8 cellular contexts compared by ENCODE assay signal in genomic region chr19:33293255-33294057, GRCh38. TPM values are rescaled to one million over a fixed set of nuclear protein-coding genes. Genes with fewer than 3 reads are reported as not detected.
A peak's percentile ranks its signal among the peaks of the same experiment; 100 is the strongest.
DNase-seq lines count a peak whose midpoint lies in the region; ATAC-seq lines count a peak whose summit lies in the region.

No MANE protein-coding gene starts in this region.

- DNase-seq in DMS53 treated with DMSO at 0.1 percent for 48 hours (lab: John Stamatoyannopoulos, UW; ENCODE audit: unreplicated experiment), result peak; percentile 15
- peak; percentile 11 for DNase-seq in NCI-H226
- peak; percentile 81 to 92 for DNase-seq in trophoblast cell
- no peak for DNase-seq in NCI-H2029 treated with DMSO at 0.1 percent for 48 hours (lab: John Stamatoyannopoulos, UW)
- DNase-seq in COR-L47 (lab: John Stamatoyannopoulos, UW), result no peak
- DNase-seq in central memory CD4-positive, alpha-beta T cell, result no peak

- no CpG with 5 or more reads among the region's 22 CpGs for WGBS in trophoblast cell (ENCODE audit: extremely low coverage, insufficient coverage, insufficient read length)

- H3K36me3 ChIP-seq in duodenal mucosa (ENCODE audit: control insufficient read depth in 1 of 2, insufficient read depth in 2 of 2, low read length in 2 of 2) (no peaks in the 10 kb centered on the region), trophoblast cell (ENCODE audit: control insufficient read depth in 1 of 2, insufficient read depth in 2 of 2, low read length in 2 of 2) (no peaks in the 10 kb centered on the region)

- peaks cover 1% of the 10 kb centered on the region for H3K79me2 ChIP-seq in trophoblast cell (ENCODE audit: control insufficient read depth, insufficient read depth, low read length, poor library complexity)

- H2AK5ac ChIP-seq in trophoblast cell (ENCODE audit: low read length), result no peak overlapping the region

- no peak overlapping the region for H2AFZ ChIP-seq in trophoblast cell (ENCODE audit: insufficient read depth, low read length, poor library complexity)

- no peak for ATAC-seq in HG03432 (IDR thresholded peaks at IDR 0.05; ENCODE audit: unreplicated experiment)

- H2BK5ac ChIP-seq in trophoblast cell (ENCODE audit: low read depth, low read length, poor library complexity), result peak overlapping the region; percentile 80

- no peak overlapping the region for H3K4me2 ChIP-seq in trophoblast cell (ENCODE audit: low read length)

- H3K4me1 ChIP-seq in duodenal mucosa (ENCODE audit: control insufficient read depth in 1 of 2, insufficient read depth in 2 of 2, low read length in 2 of 2), result peaks cover 54 to 57% of the 10 kb centered on the region in 2 donors
- H3K4me1 ChIP-seq in trophoblast cell (ENCODE audit: control insufficient read depth in 1 of 2, insufficient read depth in 2 of 2, low read length in 2 of 2), result peaks cover 37 to 64% of the 10 kb centered on the region in 2 experiments

- H3K27me3 ChIP-seq in duodenal mucosa (ENCODE audit: control insufficient read depth in 1 of 2, insufficient read depth in 2 of 2, low read length in 2 of 2), result no peaks in the 10 kb centered on the region
- H3K27me3 ChIP-seq in trophoblast cell (ENCODE audit: insufficient read depth, low read length), result no peaks in the 10 kb centered on the region

- no peak overlapping the region for H3K23ac ChIP-seq in trophoblast cell (ENCODE audit: low read length)

- peaks cover 3 to 7% of the 10 kb centered on the region in 2 donors for H3K9me3 ChIP-seq in duodenal mucosa (ENCODE audit: control insufficient read depth in 1 of 2, low read length in 2 of 2)
- no peaks in the 10 kb centered on the region for H3K9me3 ChIP-seq in trophoblast cell (ENCODE audit: insufficient read depth, low read depth, low read length)

- H3K14ac ChIP-seq in trophoblast cell (ENCODE audit: low read length), result peak overlapping the region; percentile 29

- no peak overlapping the region for H3K27ac ChIP-seq in duodenal mucosa (ENCODE audit: low read depth, low read length)
- H3K27ac ChIP-seq in trophoblast cell (ENCODE audit: low read depth, low read length), result peak overlapping the region; percentile 95

- peak overlapping the region; percentile 9 for H4K12ac ChIP-seq in trophoblast cell (ENCODE audit: low read depth, low read length)

- peak overlapping the region; percentile 81 for H4K91ac ChIP-seq in trophoblast cell (ENCODE audit: low read depth, low read length)

- peak overlapping the region; percentile 64 for H2BK12ac ChIP-seq in trophoblast cell (ENCODE audit: low read length)

- H3K4me3 ChIP-seq in duodenal mucosa (ENCODE audit: low read depth in 1 of 2, low read length in 2 of 2), result no peak overlapping the region
- H3K4me3 ChIP-seq in trophoblast cell (ENCODE audit: low read depth, low read length), result no peak overlapping the region

- H3K9ac ChIP-seq in duodenal mucosa (ENCODE audit: low read depth in 1 of 2, low read length in 2 of 2), result peak overlapping the region; percentile 16 to 47
- no peak overlapping the region for H3K9ac ChIP-seq in trophoblast cell (ENCODE audit: low read length)

- H2BK120ac ChIP-seq in trophoblast cell (ENCODE audit: insufficient read depth, low read length, poor library complexity), result peak overlapping the region; percentile 35

- peak overlapping the region; percentile 4 for H3K4ac ChIP-seq in trophoblast cell (ENCODE audit: low read depth, low read length)

- H3K18ac ChIP-seq in trophoblast cell (ENCODE audit: low read length), result peak overlapping the region; percentile 12

- peaks cover 43% of the 10 kb centered on the region for H3K79me1 ChIP-seq in trophoblast cell (ENCODE audit: low read length)

- peak overlapping the region; percentile 15 for H4K8ac ChIP-seq in trophoblast cell (ENCODE audit: low read depth, low read length)

RNA-seq across cellular contexts. Expression of gene CEBPA, which starts 8.9 kb away (rescaled TPM):
- polyA plus RNA-seq in trophoblast cell (2013), result 148 and 169 TPM in 2 replicates

Comparison
In these comparisons a context has a peak if more than half of its experiments do, and no peak if none do; other contexts are left out.
1. DNase-seq: peak in DMS53 treated with DMSO at 0.1 percent for 48 hours (single experiment), NCI-H226 (single experiment) and trophoblast cell (2 of 2); none in NCI-H2029 treated with DMSO at 0.1 percent for 48 hours (single experiment), COR-L47 (single experiment) and central memory CD4-positive, alpha-beta T cell (single experiment).